In the genomic region with DNA sequence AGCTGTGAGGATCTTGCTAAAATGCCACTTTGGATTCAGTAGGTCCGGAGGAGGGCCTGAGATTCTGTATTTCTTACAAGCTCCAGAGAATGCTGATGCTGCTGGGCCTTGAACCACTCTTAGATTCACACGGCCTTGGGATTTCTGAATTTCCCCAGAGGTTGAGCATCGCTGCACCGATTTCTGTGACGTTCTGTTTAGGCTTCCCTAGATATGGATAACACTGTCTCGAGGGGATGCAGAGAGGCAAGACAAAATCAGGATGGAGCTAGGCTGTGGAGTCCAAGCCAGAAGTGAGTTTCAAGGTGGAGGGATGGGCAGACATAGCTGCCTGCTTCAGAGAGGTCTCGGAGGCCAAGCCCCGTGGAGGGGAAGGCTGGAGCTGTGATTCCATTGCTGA, we compare ENCODE assay signal across 10 cellular contexts.
"Had no signal": no experiment of that assay in that cellular context is flagged by ENCODE, and none has a peak within 500 bp of the region (broad histone marks: within the 10 kb centered on the region; RNA-seq: fewer than 3 reads in every experiment).

No MANE protein-coding gene starts in this region.

- ATAC-seq: HCT116 had no signal

- H3K9ac ChIP-seq: GM23248, KMS-11 had no signal

- H2AFZ ChIP-seq: GM23248 had no signal

- H3K4me3 Mint-ChIP-seq: HFFc6 had no signal

- H3K9me3 ChIP-seq: HAP-1 had no signal

- H3K4me1 ChIP-seq: HAP-1 had no signal

- H3K4me3 ChIP-seq: GM23248, HAP-1 had no signal

- H3K27ac ChIP-seq: GM23248, HL-60, KMS-11 had no signal

- H3K27ac Mint-ChIP-seq: HFFc6 had no signal

- H3K36me3 ChIP-seq: HAP-1 had no signal

- H3K4me2 ChIP-seq: KMS-11 had no signal

- DNase-seq: GM23248, GOT3, H7, HFFc6, IMR-90, KBM-7 had no signal
